Comparison of ENCODE assay signal across 1 cellular context in genomic region chr17:82241183-82241925, GRCh38.
TF ChIP-seq lines count a peak whose summit lies in the region.

No MANE protein-coding gene starts in this region.

TF ChIP-seq in WTC11, 78 proteins besides CTCF, POLR2A, EP300 and RAD21 (continued from another document):
- TF ChIP-seq PRDM15 (CRISPR knock-in tag; IDR thresholded peaks at IDR 0.05) = no peak
- TF ChIP-seq ZNF423 (CRISPR knock-in tag; IDR thresholded peaks at IDR 0.05) = no peak
- no peak for TF ChIP-seq ZNF416 (CRISPR knock-in tag; IDR thresholded peaks at IDR 0.05)
- TF ChIP-seq ZNF396 (CRISPR knock-in tag; IDR thresholded peaks at IDR 0.05; ENCODE audit: borderline replicate concordance) = no peak
- no peak for TF ChIP-seq ERG (CRISPR knock-in tag; IDR thresholded peaks at IDR 0.05)
- no peak for TF ChIP-seq ATF3 (CRISPR knock-in tag; conservative IDR thresholded peaks at IDR 0.05)
- TF ChIP-seq NFE2L1 (CRISPR knock-in tag; IDR thresholded peaks at IDR 0.05) = no peak
- no peak for TF ChIP-seq ESRRA (CRISPR knock-in tag; IDR thresholded peaks at IDR 0.05; ENCODE audit: borderline replicate concordance)
